ENCODE assay signal across 1 cellular context in the genomic region with DNA sequence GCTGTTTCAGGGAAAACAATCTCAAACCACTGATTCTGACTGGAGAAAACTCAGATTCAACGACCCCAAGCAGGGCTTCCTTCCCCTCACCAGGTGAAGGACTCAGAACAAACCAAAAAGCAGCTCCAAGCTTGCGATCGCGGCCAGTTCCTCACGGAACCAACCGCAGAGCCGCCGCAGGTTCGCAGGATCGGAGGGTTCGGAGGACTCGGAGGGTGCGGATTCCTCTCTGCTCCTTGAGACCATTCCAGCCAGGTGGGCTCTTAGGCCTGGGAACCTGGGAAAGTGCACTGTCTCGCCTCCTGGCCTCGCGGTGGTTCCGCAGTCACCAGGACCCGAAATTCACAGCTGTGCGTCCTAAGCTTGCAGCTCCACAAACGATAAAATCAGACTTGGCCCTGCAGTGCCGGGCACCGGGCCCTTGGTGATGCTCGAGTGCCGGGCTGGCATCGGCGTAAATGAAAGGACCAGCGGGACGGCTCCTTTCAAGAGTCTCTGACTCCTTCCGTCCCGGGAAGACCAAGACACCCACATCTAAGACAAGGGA.
TF ChIP-seq lines count a peak whose summit lies in the region.

No MANE protein-coding gene starts in this region.

TF ChIP-seq in K562, 482 proteins besides CTCF, POLR2A, EP300 and RAD21 (continued from another document and continues in another):
- TF ChIP-seq, protein P1, sequence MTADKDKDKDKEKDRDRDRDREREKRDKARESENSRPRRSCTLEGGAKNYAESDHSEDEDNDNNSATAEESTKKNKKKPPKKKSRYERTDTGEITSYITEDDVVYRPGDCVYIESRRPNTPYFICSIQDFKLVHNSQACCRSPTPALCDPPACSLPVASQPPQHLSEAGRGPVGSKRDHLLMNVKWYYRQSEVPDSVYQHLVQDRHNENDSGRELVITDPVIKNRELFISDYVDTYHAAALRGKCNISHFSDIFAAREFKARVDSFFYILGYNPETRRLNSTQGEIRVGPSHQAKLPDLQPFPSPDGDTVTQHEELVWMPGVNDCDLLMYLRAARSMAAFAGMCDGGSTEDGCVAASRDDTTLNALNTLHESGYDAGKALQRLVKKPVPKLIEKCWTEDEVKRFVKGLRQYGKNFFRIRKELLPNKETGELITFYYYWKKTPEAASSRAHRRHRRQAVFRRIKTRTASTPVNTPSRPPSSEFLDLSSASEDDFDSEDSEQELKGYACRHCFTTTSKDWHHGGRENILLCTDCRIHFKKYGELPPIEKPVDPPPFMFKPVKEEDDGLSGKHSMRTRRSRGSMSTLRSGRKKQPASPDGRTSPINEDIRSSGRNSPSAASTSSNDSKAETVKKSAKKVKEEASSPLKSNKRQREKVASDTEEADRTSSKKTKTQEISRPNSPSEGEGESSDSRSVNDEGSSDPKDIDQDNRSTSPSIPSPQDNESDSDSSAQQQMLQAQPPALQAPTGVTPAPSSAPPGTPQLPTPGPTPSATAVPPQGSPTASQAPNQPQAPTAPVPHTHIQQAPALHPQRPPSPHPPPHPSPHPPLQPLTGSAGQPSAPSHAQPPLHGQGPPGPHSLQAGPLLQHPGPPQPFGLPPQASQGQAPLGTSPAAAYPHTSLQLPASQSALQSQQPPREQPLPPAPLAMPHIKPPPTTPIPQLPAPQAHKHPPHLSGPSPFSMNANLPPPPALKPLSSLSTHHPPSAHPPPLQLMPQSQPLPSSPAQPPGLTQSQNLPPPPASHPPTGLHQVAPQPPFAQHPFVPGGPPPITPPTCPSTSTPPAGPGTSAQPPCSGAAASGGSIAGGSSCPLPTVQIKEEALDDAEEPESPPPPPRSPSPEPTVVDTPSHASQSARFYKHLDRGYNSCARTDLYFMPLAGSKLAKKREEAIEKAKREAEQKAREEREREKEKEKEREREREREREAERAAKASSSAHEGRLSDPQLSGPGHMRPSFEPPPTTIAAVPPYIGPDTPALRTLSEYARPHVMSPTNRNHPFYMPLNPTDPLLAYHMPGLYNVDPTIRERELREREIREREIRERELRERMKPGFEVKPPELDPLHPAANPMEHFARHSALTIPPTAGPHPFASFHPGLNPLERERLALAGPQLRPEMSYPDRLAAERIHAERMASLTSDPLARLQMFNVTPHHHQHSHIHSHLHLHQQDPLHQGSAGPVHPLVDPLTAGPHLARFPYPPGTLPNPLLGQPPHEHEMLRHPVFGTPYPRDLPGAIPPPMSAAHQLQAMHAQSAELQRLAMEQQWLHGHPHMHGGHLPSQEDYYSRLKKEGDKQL (CRISPR knock-in tag; IDR thresholded peaks at IDR 0.05; ENCODE audit: borderline replicate concordance): 0 out of 2 replicates have a peak, but pooled peaks have one; percentile 49
- TF ChIP-seq, protein P2, sequence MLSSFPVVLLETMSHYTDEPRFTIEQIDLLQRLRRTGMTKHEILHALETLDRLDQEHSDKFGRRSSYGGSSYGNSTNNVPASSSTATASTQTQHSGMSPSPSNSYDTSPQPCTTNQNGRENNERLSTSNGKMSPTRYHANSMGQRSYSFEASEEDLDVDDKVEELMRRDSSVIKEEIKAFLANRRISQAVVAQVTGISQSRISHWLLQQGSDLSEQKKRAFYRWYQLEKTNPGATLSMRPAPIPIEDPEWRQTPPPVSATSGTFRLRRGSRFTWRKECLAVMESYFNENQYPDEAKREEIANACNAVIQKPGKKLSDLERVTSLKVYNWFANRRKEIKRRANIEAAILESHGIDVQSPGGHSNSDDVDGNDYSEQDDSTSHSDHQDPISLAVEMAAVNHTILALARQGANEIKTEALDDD (IDR thresholded peaks at IDR 0.05): 0 out of 2 replicates have a peak, but pooled peaks have one; percentile 30
- TF ChIP-seq RFX1 (IDR thresholded peaks at IDR 0.05) (no peak), CBFA2T3 (IDR thresholded peaks at IDR 0.05) (no peak), GABPB1 (CRISPR knock-in tag; IDR thresholded peaks at IDR 0.05) (peak; percentile 32; the same call in 1 of the 2 replicates), NEUROD1 (IDR thresholded peaks at IDR 0.05; ENCODE audit: borderline replicate concordance, low read depth, low read length, partially characterized antibody) (no peak), CEBPB (tag; IDR thresholded peaks at IDR 0.05) (no peak), MTA2 (IDR thresholded peaks at IDR 0.05; ENCODE audit: low read depth) (no peak), RBM14 (IDR thresholded peaks at IDR 0.05; ENCODE audit: borderline replicate concordance, insufficient read depth, low read depth, low read length) (no peak), U2AF2 (optimal IDR thresholded peaks at IDR 0.05; ENCODE audit: low read depth, low read length) (no peak), KDM5B (IDR thresholded peaks at IDR 0.05; ENCODE audit: insufficient replicate concordance, low read depth, low read length) (no peak), ZNF695 (CRISPR knock-in tag; IDR thresholded peaks at IDR 0.05) (no peak), PRMT5 (CRISPR knock-in tag; IDR thresholded peaks at IDR 0.05) (no peak), PTTG1 (tag; IDR thresholded peaks at IDR 0.05; ENCODE audit: low read depth) (no peak), NR4A1 (CRISPR knock-in tag; IDR thresholded peaks at IDR 0.05) (no peak), NR4A1 (tag; IDR thresholded peaks at IDR 0.05) (no peak), ZNF143 (CRISPR knock-in tag; IDR thresholded peaks at IDR 0.05) (no peak), ZBED1 (IDR thresholded peaks at IDR 0.05) (no peak), MAFF (IDR thresholded peaks at IDR 0.05; ENCODE audit: low read length) (no peak), ZNF408 (CRISPR knock-in tag; IDR thresholded peaks at IDR 0.05; ENCODE audit: low read depth) (no peak), FOXJ3 (CRISPR knock-in tag; IDR thresholded peaks at IDR 0.05) (no peak), ZBTB1 (CRISPR knock-in tag; IDR thresholded peaks at IDR 0.05; ENCODE audit: borderline replicate concordance, low read depth) (no peak), TGIF2 (CRISPR knock-in tag; IDR thresholded peaks at IDR 0.05) (no peak), ADNP (tag; IDR thresholded peaks at IDR 0.05) (no peak), MTF1 (CRISPR knock-in tag; IDR thresholded peaks at IDR 0.05; ENCODE audit: borderline replicate concordance) (no peak), MTA1 (IDR thresholded peaks at IDR 0.05; ENCODE audit: borderline replicate concordance) (no peak), HDAC3 (IDR thresholded peaks at IDR 0.05; ENCODE audit: borderline replicate concordance, partially characterized antibody) (no peak), NFIC (IDR thresholded peaks at IDR 0.05) (no peak), NR1H2 (CRISPR knock-in tag; IDR thresholded peaks at IDR 0.05) (no peak), ZNF134 (CRISPR knock-in tag; conservative IDR thresholded peaks at IDR 0.05) (peak; percentile 93), GTF2E2 (tag; IDR thresholded peaks at IDR 0.05) (no peak), ZNF79 (CRISPR knock-in tag; IDR thresholded peaks at IDR 0.05; ENCODE audit: low read depth) (no peak), CC2D1A (IDR thresholded peaks at IDR 0.05) (no peak), EP400 (IDR thresholded peaks at IDR 0.05) (0 out of 2 replicates have a peak, but pooled peaks have one; percentile 32), TCF7 (IDR thresholded peaks at IDR 0.05; ENCODE audit: borderline replicate concordance) (no peak)
- TF ChIP-seq, protein P3, sequence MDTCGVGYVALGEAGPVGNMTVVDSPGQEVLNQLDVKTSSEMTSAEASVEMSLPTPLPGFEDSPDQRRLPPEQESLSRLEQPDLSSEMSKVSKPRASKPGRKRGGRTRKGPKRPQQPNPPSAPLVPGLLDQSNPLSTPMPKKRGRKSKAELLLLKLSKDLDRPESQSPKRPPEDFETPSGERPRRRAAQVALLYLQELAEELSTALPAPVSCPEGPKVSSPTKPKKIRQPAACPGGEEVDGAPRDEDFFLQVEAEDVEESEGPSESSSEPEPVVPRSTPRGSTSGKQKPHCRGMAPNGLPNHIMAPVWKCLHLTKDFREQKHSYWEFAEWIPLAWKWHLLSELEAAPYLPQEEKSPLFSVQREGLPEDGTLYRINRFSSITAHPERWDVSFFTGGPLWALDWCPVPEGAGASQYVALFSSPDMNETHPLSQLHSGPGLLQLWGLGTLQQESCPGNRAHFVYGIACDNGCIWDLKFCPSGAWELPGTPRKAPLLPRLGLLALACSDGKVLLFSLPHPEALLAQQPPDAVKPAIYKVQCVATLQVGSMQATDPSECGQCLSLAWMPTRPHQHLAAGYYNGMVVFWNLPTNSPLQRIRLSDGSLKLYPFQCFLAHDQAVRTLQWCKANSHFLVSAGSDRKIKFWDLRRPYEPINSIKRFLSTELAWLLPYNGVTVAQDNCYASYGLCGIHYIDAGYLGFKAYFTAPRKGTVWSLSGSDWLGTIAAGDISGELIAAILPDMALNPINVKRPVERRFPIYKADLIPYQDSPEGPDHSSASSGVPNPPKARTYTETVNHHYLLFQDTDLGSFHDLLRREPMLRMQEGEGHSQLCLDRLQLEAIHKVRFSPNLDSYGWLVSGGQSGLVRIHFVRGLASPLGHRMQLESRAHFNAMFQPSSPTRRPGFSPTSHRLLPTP (IDR thresholded peaks at IDR 0.05; ENCODE audit: borderline replicate concordance, extremely low read depth, insufficient read length): peak; percentile 4
- TF ChIP-seq, protein P4, sequence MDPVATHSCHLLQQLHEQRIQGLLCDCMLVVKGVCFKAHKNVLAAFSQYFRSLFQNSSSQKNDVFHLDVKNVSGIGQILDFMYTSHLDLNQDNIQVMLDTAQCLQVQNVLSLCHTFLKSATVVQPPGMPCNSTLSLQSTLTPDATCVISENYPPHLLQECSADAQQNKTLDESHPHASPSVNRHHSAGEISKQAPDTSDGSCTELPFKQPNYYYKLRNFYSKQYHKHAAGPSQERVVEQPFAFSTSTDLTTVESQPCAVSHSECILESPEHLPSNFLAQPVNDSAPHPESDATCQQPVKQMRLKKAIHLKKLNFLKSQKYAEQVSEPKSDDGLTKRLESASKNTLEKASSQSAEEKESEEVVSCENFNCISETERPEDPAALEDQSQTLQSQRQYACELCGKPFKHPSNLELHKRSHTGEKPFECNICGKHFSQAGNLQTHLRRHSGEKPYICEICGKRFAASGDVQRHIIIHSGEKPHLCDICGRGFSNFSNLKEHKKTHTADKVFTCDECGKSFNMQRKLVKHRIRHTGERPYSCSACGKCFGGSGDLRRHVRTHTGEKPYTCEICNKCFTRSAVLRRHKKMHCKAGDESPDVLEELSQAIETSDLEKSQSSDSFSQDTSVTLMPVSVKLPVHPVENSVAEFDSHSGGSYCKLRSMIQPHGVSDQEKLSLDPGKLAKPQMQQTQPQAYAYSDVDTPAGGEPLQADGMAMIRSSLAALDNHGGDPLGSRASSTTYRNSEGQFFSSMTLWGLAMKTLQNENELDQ (CRISPR knock-in tag; IDR thresholded peaks at IDR 0.05; ENCODE audit: borderline replicate concordance): no peak
- TF ChIP-seq, protein P5, sequence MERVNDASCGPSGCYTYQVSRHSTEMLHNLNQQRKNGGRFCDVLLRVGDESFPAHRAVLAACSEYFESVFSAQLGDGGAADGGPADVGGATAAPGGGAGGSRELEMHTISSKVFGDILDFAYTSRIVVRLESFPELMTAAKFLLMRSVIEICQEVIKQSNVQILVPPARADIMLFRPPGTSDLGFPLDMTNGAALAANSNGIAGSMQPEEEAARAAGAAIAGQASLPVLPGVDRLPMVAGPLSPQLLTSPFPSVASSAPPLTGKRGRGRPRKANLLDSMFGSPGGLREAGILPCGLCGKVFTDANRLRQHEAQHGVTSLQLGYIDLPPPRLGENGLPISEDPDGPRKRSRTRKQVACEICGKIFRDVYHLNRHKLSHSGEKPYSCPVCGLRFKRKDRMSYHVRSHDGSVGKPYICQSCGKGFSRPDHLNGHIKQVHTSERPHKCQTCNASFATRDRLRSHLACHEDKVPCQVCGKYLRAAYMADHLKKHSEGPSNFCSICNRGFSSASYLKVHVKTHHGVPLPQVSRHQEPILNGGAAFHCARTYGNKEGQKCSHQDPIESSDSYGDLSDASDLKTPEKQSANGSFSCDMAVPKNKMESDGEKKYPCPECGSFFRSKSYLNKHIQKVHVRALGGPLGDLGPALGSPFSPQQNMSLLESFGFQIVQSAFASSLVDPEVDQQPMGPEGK (CRISPR knock-in tag; IDR thresholded peaks at IDR 0.05; ENCODE audit: borderline replicate concordance): no peak
- TF ChIP-seq, protein P6, sequence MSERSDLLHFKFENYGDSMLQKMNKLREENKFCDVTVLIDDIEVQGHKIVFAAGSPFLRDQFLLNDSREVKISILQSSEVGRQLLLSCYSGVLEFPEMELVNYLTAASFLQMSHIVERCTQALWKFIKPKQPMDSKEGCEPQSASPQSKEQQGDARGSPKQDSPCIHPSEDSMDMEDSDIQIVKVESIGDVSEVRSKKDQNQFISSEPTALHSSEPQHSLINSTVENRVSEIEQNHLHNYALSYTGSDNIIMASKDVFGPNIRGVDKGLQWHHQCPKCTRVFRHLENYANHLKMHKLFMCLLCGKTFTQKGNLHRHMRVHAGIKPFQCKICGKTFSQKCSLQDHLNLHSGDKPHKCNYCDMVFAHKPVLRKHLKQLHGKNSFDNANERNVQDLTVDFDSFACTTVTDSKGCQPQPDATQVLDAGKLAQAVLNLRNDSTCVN (CRISPR knock-in tag; IDR thresholded peaks at IDR 0.05): no peak
- TF ChIP-seq, protein P7, sequence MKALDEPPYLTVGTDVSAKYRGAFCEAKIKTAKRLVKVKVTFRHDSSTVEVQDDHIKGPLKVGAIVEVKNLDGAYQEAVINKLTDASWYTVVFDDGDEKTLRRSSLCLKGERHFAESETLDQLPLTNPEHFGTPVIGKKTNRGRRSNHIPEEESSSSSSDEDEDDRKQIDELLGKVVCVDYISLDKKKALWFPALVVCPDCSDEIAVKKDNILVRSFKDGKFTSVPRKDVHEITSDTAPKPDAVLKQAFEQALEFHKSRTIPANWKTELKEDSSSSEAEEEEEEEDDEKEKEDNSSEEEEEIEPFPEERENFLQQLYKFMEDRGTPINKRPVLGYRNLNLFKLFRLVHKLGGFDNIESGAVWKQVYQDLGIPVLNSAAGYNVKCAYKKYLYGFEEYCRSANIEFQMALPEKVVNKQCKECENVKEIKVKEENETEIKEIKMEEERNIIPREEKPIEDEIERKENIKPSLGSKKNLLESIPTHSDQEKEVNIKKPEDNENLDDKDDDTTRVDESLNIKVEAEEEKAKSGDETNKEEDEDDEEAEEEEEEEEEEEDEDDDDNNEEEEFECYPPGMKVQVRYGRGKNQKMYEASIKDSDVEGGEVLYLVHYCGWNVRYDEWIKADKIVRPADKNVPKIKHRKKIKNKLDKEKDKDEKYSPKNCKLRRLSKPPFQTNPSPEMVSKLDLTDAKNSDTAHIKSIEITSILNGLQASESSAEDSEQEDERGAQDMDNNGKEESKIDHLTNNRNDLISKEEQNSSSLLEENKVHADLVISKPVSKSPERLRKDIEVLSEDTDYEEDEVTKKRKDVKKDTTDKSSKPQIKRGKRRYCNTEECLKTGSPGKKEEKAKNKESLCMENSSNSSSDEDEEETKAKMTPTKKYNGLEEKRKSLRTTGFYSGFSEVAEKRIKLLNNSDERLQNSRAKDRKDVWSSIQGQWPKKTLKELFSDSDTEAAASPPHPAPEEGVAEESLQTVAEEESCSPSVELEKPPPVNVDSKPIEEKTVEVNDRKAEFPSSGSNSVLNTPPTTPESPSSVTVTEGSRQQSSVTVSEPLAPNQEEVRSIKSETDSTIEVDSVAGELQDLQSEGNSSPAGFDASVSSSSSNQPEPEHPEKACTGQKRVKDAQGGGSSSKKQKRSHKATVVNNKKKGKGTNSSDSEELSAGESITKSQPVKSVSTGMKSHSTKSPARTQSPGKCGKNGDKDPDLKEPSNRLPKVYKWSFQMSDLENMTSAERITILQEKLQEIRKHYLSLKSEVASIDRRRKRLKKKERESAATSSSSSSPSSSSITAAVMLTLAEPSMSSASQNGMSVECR (CRISPR knock-in tag; IDR thresholded peaks at IDR 0.05): no peak
